Comparison of ENCODE assay signal across 8 cellular contexts in genomic region chr9:35553670-35554543, GRCh38. TPM values are rescaled to one million over a fixed set of nuclear protein-coding genes. Genes with fewer than 3 reads are reported as not detected.
DNase-seq lines count a peak whose midpoint lies in the region; ATAC-seq and TF ChIP-seq lines count a peak whose summit lies in the region.

No MANE protein-coding gene starts in this region.

- TF ChIP-seq CTCF in DND-41 (IDR thresholded peaks at IDR 0.05; ENCODE audit: borderline replicate concordance, extremely low read depth, low read length, poor library complexity, severe bottlenecking), result peak; percentile 43

- no peak overlapping the region for H2AFZ ChIP-seq in DND-41 (ENCODE audit: low read depth, low read length)

- H3K4me1 ChIP-seq in DND-41 (ENCODE audit: insufficient read depth, low read length) (no peaks in the 10 kb centered on the region), SJSA1 (replicated peaks) (peaks cover 10% of the 10 kb centered on the region)

- H3K9me3 ChIP-seq in DND-41 (ENCODE audit: insufficient read depth, low read length, severe bottlenecking) (no peaks in the 10 kb centered on the region), SJSA1 (replicated peaks) (no peaks in the 10 kb centered on the region)

- no peak overlapping the region for H3K27ac ChIP-seq in DND-41 (ENCODE audit: low read length)
- no peak overlapping the region for H3K27ac ChIP-seq in SJSA1
- no peak overlapping the region for H3K27ac ChIP-seq in caudate nucleus (ENCODE audit: low read depth, low read length)

- DNase-seq in DND-41 (no peak), KG1 (lab: John Stamatoyannopoulos, UW) (peak; percentile 8), SJSA1 (ENCODE audit: low read depth in 1 of 2, low spot score in 2 of 2) (peak; percentile 45 to 60), caudate nucleus (lab: John Stamatoyannopoulos, UW) (peak in 51 of 61 donors; percentile 20 to 83 (median 49)), kidney tubule cell (ENCODE audit: low spot score) (peak; percentile 79)
- peak; percentile 52 for DNase-seq in stimulated activated CD4-positive, alpha-beta T cell treated with anti-CD3 and anti-CD28 coated beads, Interleukin-15, amount 100 ng/mL, for 24 hours

- no peak overlapping the region for H3K4me2 ChIP-seq in DND-41 (ENCODE audit: insufficient read depth, low read length)

- no peaks in the 10 kb centered on the region for H3K36me3 ChIP-seq in DND-41 (ENCODE audit: insufficient read depth, low read length)
- H3K36me3 ChIP-seq in SJSA1, result peaks cover 46% of the 10 kb centered on the region

- peaks cover 2% of the 10 kb centered on the region for H3K27me3 ChIP-seq in DND-41 (ENCODE audit: insufficient read depth, low read length, poor library complexity)
- H3K27me3 ChIP-seq in SJSA1 (replicated peaks), result no peaks in the 10 kb centered on the region

- H3K4me3 ChIP-seq in DND-41 (ENCODE audit: low read depth in 1 of 2, low read length in 2 of 2) (no peak overlapping the region), SJSA1 (no peak overlapping the region)

- H3K79me2 ChIP-seq in DND-41 (ENCODE audit: insufficient read depth, low read length), result no peaks in the 10 kb centered on the region

- ATAC-seq in DND-41 (ENCODE audit: insufficient read depth, low read depth) (no peak), GM21723 (IDR thresholded peaks at IDR 0.05; ENCODE audit: unreplicated experiment) (no peak), HG02973 (IDR thresholded peaks at IDR 0.05; ENCODE audit: unreplicated experiment) (no peak)

- no peaks in the 10 kb centered on the region for H4K20me1 ChIP-seq in DND-41 (ENCODE audit: insufficient read depth, low read length)

- H3K9ac ChIP-seq in DND-41 (ENCODE audit: low read depth, low read length), result no peak overlapping the region

RNA-seq across cellular contexts. Expression of gene TESK1, which starts 51.2 kb away (rescaled TPM):
- 1.2 and 5.2 TPM in 2 replicates for total RNA-seq in SJSA1 (2014; rRNA removed; shearing (Covaris generic))
